ENCODE assay signal across 9 cellular contexts in the genomic region with DNA sequence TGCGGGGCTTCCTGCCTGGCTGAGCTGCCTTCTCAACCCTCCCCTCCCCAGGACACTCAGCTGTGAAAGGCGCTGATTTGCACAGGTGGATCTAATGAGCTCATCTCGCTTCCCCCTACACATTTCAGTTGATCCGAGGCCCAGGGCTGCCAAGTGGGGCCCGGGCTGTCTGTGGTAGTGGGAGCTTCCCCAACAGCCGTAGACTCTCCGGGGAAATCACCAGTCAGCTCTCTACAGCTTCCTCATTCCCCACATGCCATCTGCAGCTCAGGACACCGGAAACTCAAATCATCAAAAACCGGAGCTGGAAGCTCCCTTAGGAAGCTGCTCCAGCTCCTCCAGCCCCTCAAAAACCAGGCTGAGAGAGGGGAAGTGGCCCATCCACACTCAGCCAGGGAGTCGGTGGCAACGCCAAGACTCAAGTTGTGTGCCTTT. TPM values are rescaled to one million over a fixed set of nuclear protein-coding genes. Genes with fewer than 3 reads are reported as not detected.
DNase-seq lines count a peak whose midpoint lies in the region; ATAC-seq and TF ChIP-seq lines count a peak whose summit lies in the region.
"Had no signal": no experiment of that assay in that cellular context is flagged by ENCODE, and none has a peak within 500 bp of the region (broad histone marks: within the 10 kb centered on the region; RNA-seq: fewer than 3 reads in every experiment).

No MANE protein-coding gene starts in this region.

- no peak overlapping the region for H3K4me3 ChIP-seq in NB4 (ENCODE audit: low read depth, low read length)
- H3K4me3 ChIP-seq in transverse colon: no peak overlapping the region
- H3K4me3 ChIP-seq in brain microvascular endothelial cell (ENCODE audit: low read depth, low read length): no peak overlapping the region
- H3K4me3 ChIP-seq in vagina: no peak overlapping the region

- H3K27ac ChIP-seq in transverse colon: peak overlapping the region in 2 of 4 donors; percentile 6 to 49
- no peak overlapping the region for H3K27ac ChIP-seq in brain microvascular endothelial cell
- H3K27ac ChIP-seq in vagina: no peak overlapping the region

- H3K27me3 ChIP-seq in transverse colon (no peaks in the 10 kb centered on the region), brain microvascular endothelial cell (replicated peaks) (no peaks in the 10 kb centered on the region), vagina (no peaks in the 10 kb centered on the region)

- H3K9me3 ChIP-seq in transverse colon (no peaks in the 10 kb centered on the region), vagina (no peaks in the 10 kb centered on the region)

- TF ChIP-seq POLR2A in NB4 (IDR thresholded peaks at IDR 0.05; ENCODE audit: extremely low read depth, insufficient read length) (no peak), transverse colon (IDR thresholded peaks at IDR 0.05) (no peak), vagina (IDR thresholded peaks at IDR 0.05) (no peak)

- peak; percentile 74 for ATAC-seq in left ventricle myocardium superior
- ATAC-seq: naive thymus-derived CD8-positive, alpha-beta T cell had no signal

- H3K36me3 ChIP-seq in transverse colon (no peaks in the 10 kb centered on the region), brain microvascular endothelial cell (replicated peaks) (no peaks in the 10 kb centered on the region), vagina (no peaks in the 10 kb centered on the region)

- H3K4me1 ChIP-seq in transverse colon: peaks cover 5 to 7% (median 7%) of the 10 kb centered on the region in 4 donors
- H3K4me1 ChIP-seq in vagina: no peaks in the 10 kb centered on the region

- TF ChIP-seq CTCF in NB4 (IDR thresholded peaks at IDR 0.05; ENCODE audit: low read depth, low read length) (no peak), transverse colon (IDR thresholded peaks at IDR 0.05) (no peak), brain microvascular endothelial cell (IDR thresholded peaks at IDR 0.05; ENCODE audit: low read depth, low read length, missing control alignments) (no peak), vagina (IDR thresholded peaks at IDR 0.05) (no peak)

- 23 to 24% methylated on average over 3 to 11 of the region's 11 CpGs for WGBS in transverse colon (ENCODE audit: low coverage in 1 of 2), 2 donors

- intact Hi-C loops in left ventricle myocardium superior (cut with micrococcal nuclease): no loop called here
- intact Hi-C loops in transverse colon (cut with DNase I; ENCODE audit: low total_unique reads): no loop called here
- intact Hi-C loops in vagina (cut with DNase I): no loop called here

- DNase-seq in NCI-H82 (lab: John Stamatoyannopoulos, UW): peak; percentile 24
- no peak for DNase-seq in NCI-H82 treated with DMSO at 0.1 percent for 48 hours (lab: John Stamatoyannopoulos, UW; ENCODE audit: unreplicated experiment)
- peak; percentile 74 for DNase-seq in NB4 (ENCODE audit: low read depth)
- peak; percentile 63 for DNase-seq in left ventricle myocardium superior
- DNase-seq in transverse colon: peak; percentile 36
- DNase-seq in NCI-H69 (lab: John Stamatoyannopoulos, UW): no peak
- no peak for DNase-seq in brain microvascular endothelial cell
- DNase-seq in vagina (ENCODE audit: extremely low spot score in 2 of 2): no peak
- DNase-seq: naive thymus-derived CD8-positive, alpha-beta T cell had no signal

- in situ Hi-C loops in transverse colon (cut with MboI; ENCODE audit: low pct_ligation_motif_present in 1 of 4, low pct_unique_long_range_greater_than_20kb in 1 of 4, low sequenced_read_pairs in 3 of 4): no loop called here
- in situ Hi-C loops in brain microvascular endothelial cell (cut with HindIII; ENCODE audit: low pct_ligation_motif_present, low sequenced_read_pairs): no loop called here

- no peak for TF ChIP-seq EP300 in transverse colon (IDR thresholded peaks at IDR 0.05; ENCODE audit: low read depth)

RNA-seq across cellular contexts. Expression of a gene that starts 56.2 kb away (rescaled TPM):
- total RNA-seq in left ventricle myocardium superior: 38.2 TPM
- total RNA-seq in transverse colon: 10 to 100 TPM in 2 of 4 donors, 1 to 10 TPM in 2; 1.8 to 46.8 (median 16.4) TPM
- total RNA-seq in vagina: 12.8 TPM

Comparison
In these comparisons a context has a peak if more than half of its experiments do, and no peak if none do; other contexts are left out.
1. DNase-seq: peak in NCI-H82 (single experiment), NB4 (single experiment), left ventricle myocardium superior (single experiment) and transverse colon (single experiment); none in NCI-H82 treated with DMSO at 0.1 percent for 48 hours (single experiment), NCI-H69 (single experiment), brain microvascular endothelial cell (single experiment) and vagina (0 of 2).